ENCODE assay signal across 8 cellular contexts in genomic region chr1:24415334-24415909, GRCh38. TPM values are rescaled to one million over a fixed set of nuclear protein-coding genes. Genes with fewer than 3 reads are reported as not detected.
DNase-seq lines count a peak whose midpoint lies in the region; ATAC-seq, FAIRE-seq and TF ChIP-seq lines count a peak whose summit lies in the region.

Gene NIPAL3, plus strand, starts transcription at chr1:24415802. Its CDS starts 3,746 bp downstream, at chr1:24419548.

- H3K9ac ChIP-seq in mammary epithelial cell (ENCODE audit: insufficient read depth, low read length) (peak within 1 kb of the TSS; percentile 80), iPS-20b (ENCODE audit: low read depth, low read length) (peak within 1 kb of the TSS; percentile 40; the same call in 1 of the 2 replicates)

- CTCF ChIA-PET in AG04449 (lab: Yijun Ruan, JAX) (interaction anchor here (0.7 to 13.4 kb wide), 25 partner anchors 9 to 230 kb away, joined by 3 to 154 read pairs (median 4); no protein-coding TSS in a partner anchor), mammary epithelial cell (lab: Charles Lee; ENCODE audit: low non-redundant PET) (interaction anchor here (0.6 to 1.1 kb wide), 4 partner anchors 24 to 462 kb away, joined by 4 to 7 read pairs (median 5); no protein-coding TSS in a partner anchor)

- peaks cover 51% of the 10 kb centered on the region for H3K79me2 ChIP-seq in mammary epithelial cell (ENCODE audit: insufficient read depth, low read length)

- dilution Hi-C loops in mammary epithelial cell (cut with HindIII; ENCODE audit: low sequenced_read_pairs), result no loop called here

- intact Hi-C loops in mammary epithelial cell (cut with micrococcal nuclease), result loop anchor here (1.0 kb wide), 1 partner anchor 112 kb away; no protein-coding TSS in a partner anchor

- POLR2A ChIA-PET in AG04449 (lab: Yijun Ruan, JAX), result no interaction called here

- H3K4me3 ChIP-seq in AG04449 (ENCODE audit: low read depth, low read length) (peak within 1 kb of the TSS; percentile 87), mammary epithelial cell (replicated peaks in 1 of 3; ENCODE audit: insufficient read depth in 1 of 3, low read depth in 2 of 3, low read length in 3 of 3) (peak within 1 kb of the TSS; percentile 74 to 79 (median 75)), iPS-20b (ENCODE audit: low read length) (peak within 1 kb of the TSS; percentile 89), small intestine (ENCODE audit: low read depth in 1 of 2, low read length in 2 of 2) (peak within 1 kb of the TSS; percentile 57 to 61)

- H2AFZ ChIP-seq in mammary epithelial cell (ENCODE audit: low read depth, low read length), result peak within 1 kb of the TSS; percentile 77

- peak within 1 kb of the TSS; percentile 82 for H3K4me2 ChIP-seq in mammary epithelial cell (ENCODE audit: insufficient read depth, low read depth, low read length)

- H4K20me1 ChIP-seq in mammary epithelial cell (ENCODE audit: insufficient read depth, low read length), result no peaks in the 10 kb centered on the region

- H3K9me3 ChIP-seq in mammary epithelial cell (replicated peaks; ENCODE audit: insufficient read depth, low read length) (no peaks in the 10 kb centered on the region), iPS-20b (ENCODE audit: insufficient read depth, low read depth, low read length) (no peaks in the 10 kb centered on the region), small intestine (ENCODE audit: control insufficient read depth, low read depth) (no peaks in the 10 kb centered on the region)

- in situ Hi-C loops in mammary epithelial cell (cut with MboI; ENCODE audit: low sequenced_read_pairs in 2 of 2), result loop anchor here in 1 of 2 donors (25.0 kb wide), 1 partner anchor 222 kb away; the partner anchor contains the start of gene SRRM1

- H3K4me1 ChIP-seq in mammary epithelial cell (ENCODE audit: insufficient read depth, low read length) (peaks cover 65% of the 10 kb centered on the region), iPS-20b (ENCODE audit: insufficient read depth, low read length) (no peaks in the 10 kb centered on the region; the same call in 1 of the 2 replicates), small intestine (ENCODE audit: control insufficient read depth in 2 of 2, insufficient read depth in 1 of 2, low read depth in 1 of 2, low read length in 1 of 2) (peaks cover 0 to 3% of the 10 kb centered on the region in 2 donors)

- FAIRE-seq in small intestine (lab: Jason Lieb, UNC), result no peak

- H3K27me3 ChIP-seq in mammary epithelial cell (ENCODE audit: insufficient read depth, low read length), result no peaks in the 10 kb centered on the region
- no peaks in the 10 kb centered on the region; the same call in 1 of the 2 replicates for H3K27me3 ChIP-seq in iPS-20b (ENCODE audit: insufficient read depth, low read length)
- H3K27me3 ChIP-seq in small intestine (ENCODE audit: control insufficient read depth in 2 of 2, insufficient read depth in 2 of 2, low read length in 2 of 2), result no peaks in the 10 kb centered on the region

- WGBS in mammary epithelial cell (ENCODE audit: low coverage, missing lambda C conversion rate), result 6% methylated on average over 18 of the region's 28 CpGs
- WGBS in small intestine, 3 donors, result 1 to 2% (median 2%) methylated on average over 27 to 28 of the region's 28 CpGs

- H3K36me3 ChIP-seq in mammary epithelial cell (ENCODE audit: insufficient read depth, low read length) (no peaks in the 10 kb centered on the region), iPS-20b (ENCODE audit: insufficient read depth, low read depth, low read length) (no peaks in the 10 kb centered on the region), small intestine (ENCODE audit: control insufficient read depth in 2 of 2, insufficient read depth in 2 of 2, low read length in 2 of 2) (peaks cover 3% of the 10 kb centered on the region in 2 donors)

- BruUV-seq in mammary epithelial cell (replicated peaks; lab: Mats Ljungman, UMichigan), result no TSS peak

- ATAC-seq in GM18868 (IDR thresholded peaks at IDR 0.05; ENCODE audit: unreplicated experiment), result peak; percentile 91
- peak; percentile 96 for ATAC-seq in HG03135 (IDR thresholded peaks at IDR 0.05; ENCODE audit: unreplicated experiment)

- DNase-seq in AG04449 (ENCODE audit: low read depth, low spot score) (peak; percentile 96), NCI-H2196 (lab: John Stamatoyannopoulos, UW; ENCODE audit: unreplicated experiment) (peak; percentile 97), mammary epithelial cell (peak; percentile 100), small intestine (peak; percentile 99)

- peak; percentile 91 for TF ChIP-seq CTCF in AG04449 (IDR thresholded peaks at IDR 0.05; ENCODE audit: insufficient read depth, low read length, missing control alignments)
- peak; percentile 95 for TF ChIP-seq CTCF in VCaP (conservative IDR thresholded peaks at IDR 0.05)
- TF ChIP-seq CTCF in mammary epithelial cell (conservative IDR thresholded peaks at IDR 0.05 in 1 of 2, IDR thresholded peaks at IDR 0.05 in 1 of 2; ENCODE audit: extremely low read depth in 1 of 2, insufficient read depth in 1 of 2, low read depth in 1 of 2, low read length in 2 of 2), result peak; percentile 83 to 89

- H3K27ac ChIP-seq in VCaP, result peak within 1 kb of the TSS; percentile 84
- peak within 1 kb of the TSS; percentile 94 for H3K27ac ChIP-seq in mammary epithelial cell (ENCODE audit: insufficient read depth, low read depth, low read length)
- H3K27ac ChIP-seq in iPS-20b (ENCODE audit: low read length), result no peak within 1 kb of the TSS
- peak within 1 kb of the TSS; percentile 65 to 76 for H3K27ac ChIP-seq in small intestine (ENCODE audit: low read depth in 1 of 2, low read length in 1 of 2)

RNA-seq across cellular contexts. Expression of gene NIPAL3, which starts in this region (rescaled TPM):
- total RNA-seq in mammary epithelial cell, result 100 to 1,000 TPM in 1 of 2 donors, 10 to 100 TPM in 1; 48.9 to 116 TPM
- polyA plus RNA-seq in mammary epithelial cell, result 51.3 TPM
- polyA minus RNA-seq in mammary epithelial cell, result 50.4 TPM
- 10 to 100 TPM in 2 of 3 donors, 1 to 10 TPM in 1; 4.9 to 15.9 (median 10.7) TPM for polyA plus RNA-seq in small intestine
